Comparison of ENCODE assay signal across 23 cellular contexts in the genomic region with DNA sequence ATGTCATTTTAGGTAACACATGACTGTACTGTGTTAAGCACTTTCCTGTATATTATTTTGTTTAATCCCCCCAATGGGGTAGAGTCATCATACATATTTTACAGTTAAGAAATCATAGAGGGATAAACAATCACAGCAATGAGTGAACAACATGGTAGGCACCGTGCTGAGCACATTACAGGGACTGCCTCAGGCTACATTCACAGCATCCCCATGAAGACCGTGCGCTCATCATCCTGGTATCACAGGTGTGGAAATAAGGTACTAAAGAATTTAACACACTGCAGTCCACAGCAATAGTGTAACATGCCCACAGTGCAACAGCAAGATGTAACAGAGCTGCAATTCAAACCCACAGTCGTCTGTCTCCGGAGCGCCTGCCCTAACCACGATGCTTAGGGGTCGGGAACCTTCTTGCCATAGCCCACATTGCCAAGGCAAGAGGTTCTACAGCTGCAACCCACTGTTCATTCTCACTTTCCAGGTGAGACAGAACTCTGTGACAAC. TPM values are rescaled to one million over a fixed set of nuclear protein-coding genes. Genes with fewer than 3 reads are reported as not detected.
DNase-seq lines count a peak whose midpoint lies in the region; TF ChIP-seq lines count a peak whose summit lies in the region.
"Had no signal": no experiment of that assay in that cellular context is flagged by ENCODE, and none has a peak within 500 bp of the region (broad histone marks: within the 10 kb centered on the region; RNA-seq: fewer than 3 reads in every experiment).

No MANE protein-coding gene starts in this region.

- H4K8ac ChIP-seq in H9 (replicated peaks; ENCODE audit: insufficient read length, low read depth, low read length) (no peak overlapping the region), trophoblast cell (ENCODE audit: low read depth, low read length) (no peak overlapping the region)

- H4K20me1 ChIP-seq in H9 (ENCODE audit: control insufficient read depth, insufficient read depth, insufficient read length), result no peaks in the 10 kb centered on the region

- no peak for DNase-seq in H9
- peak; percentile 5 for DNase-seq in endodermal cell
- peak; percentile 90 to 94 for DNase-seq in trophoblast cell
- DNase-seq in inferior parietal cortex (ENCODE audit: extremely low spot score), result no peak
- no peak for DNase-seq in ascending aorta (ENCODE audit: low spot score in 2 of 2)
- no peak for DNase-seq in NCI-H1417 treated with DMSO at 0.1 percent for 48 hours (lab: John Stamatoyannopoulos, UW)
- no peak for DNase-seq in colonic mucosa
- DNase-seq: 8988T; ACHN; AML-193; BE2C; CD4-positive, alpha-beta T cell; CD8-positive, alpha-beta memory T cell; DMS 273 treated with DMSO at 0.1 percent for 48 hours; DMS79; EL; GDM1; GOT3; HCEC 1CT had no signal

- no peak overlapping the region for H2BK20ac ChIP-seq in H9 (ENCODE audit: low read depth, low read length, poor library complexity, severe bottlenecking)

- H2BK5ac ChIP-seq in H9 (ENCODE audit: insufficient read length, low read length) (no peak overlapping the region), trophoblast cell (ENCODE audit: low read depth, low read length, poor library complexity) (no peak overlapping the region)

- H3K36me3 ChIP-seq in endodermal cell (ENCODE audit: control insufficient read depth, insufficient read depth, low read length), result no peaks in the 10 kb centered on the region
- peaks cover 6 to 12% of the 10 kb centered on the region in 2 experiments for H3K36me3 ChIP-seq in trophoblast cell (ENCODE audit: control insufficient read depth in 1 of 2, insufficient read depth in 2 of 2, low read length in 2 of 2)
- H3K36me3 ChIP-seq in ascending aorta, result no peaks in the 10 kb centered on the region
- no peaks in the 10 kb centered on the region for H3K36me3 ChIP-seq in colonic mucosa
- H3K36me3 ChIP-seq: BE2C; BLaER1 treated with 17β-estradiol and CSF1 and Interleukin-3, amounts not matched to agents 10 nM and 100 nM had no signal

- TF ChIP-seq CTCF in H9 (conservative IDR thresholded peaks at IDR 0.05) (no peak), endodermal cell (conservative IDR thresholded peaks at IDR 0.05) (no peak), ascending aorta (IDR thresholded peaks at IDR 0.05) (no peak), colonic mucosa (IDR thresholded peaks at IDR 0.05) (no peak)

- H2BK120ac ChIP-seq in H9 (ENCODE audit: low read depth, low read length, poor library complexity, severe bottlenecking) (no peak overlapping the region), trophoblast cell (ENCODE audit: insufficient read depth, low read length, poor library complexity) (no peak overlapping the region)

- H3K4me1 Mint-ChIP-seq in H9, result peaks cover 5 to 6% of the 10 kb centered on the region in 2 experiments
- H3K4me1 Mint-ChIP-seq in endodermal cell, result peaks cover 6% of the 10 kb centered on the region
- H3K4me1 Mint-ChIP-seq: CD14-positive monocyte; CD8-positive, alpha-beta memory T cell had no signal

- H3K27me3 ChIP-seq in H9 (ENCODE audit: insufficient read depth, low read length), result peaks cover 10% of the 10 kb centered on the region; the same call in 1 of the 2 replicates
- peaks cover 46% of the 10 kb centered on the region for H3K27me3 ChIP-seq in endodermal cell (ENCODE audit: control insufficient read depth, insufficient read depth, low read length, poor library complexity, severe bottlenecking)
- H3K27me3 ChIP-seq in trophoblast cell (ENCODE audit: insufficient read depth, low read length), result no peaks in the 10 kb centered on the region
- H3K27me3 ChIP-seq in ascending aorta, result no peaks in the 10 kb centered on the region
- H3K27me3 ChIP-seq in colonic mucosa, result peaks cover 7% of the 10 kb centered on the region
- H3K27me3 ChIP-seq: BE2C had no signal

- H4K5ac ChIP-seq in H9 (ENCODE audit: insufficient read length, low read depth, low read length), result no peak overlapping the region

- intact Hi-C loops in ascending aorta (cut with DNase I) (no loop called here), colonic mucosa (cut with DNase I) (no loop called here)

- H3K4me2 ChIP-seq in H9 (ENCODE audit: insufficient read depth, insufficient read length, low read length), result no peak overlapping the region
- H3K4me2 ChIP-seq in trophoblast cell (ENCODE audit: low read length), result no peak overlapping the region
- H3K4me2 ChIP-seq: A549; BLaER1 treated with 17β-estradiol and CSF1 and Interleukin-3, amounts not matched to agents 10 nM and 100 nM had no signal

- H4K12ac ChIP-seq in trophoblast cell (ENCODE audit: low read depth, low read length), result no peak overlapping the region

- H3T11ph ChIP-seq in H9 (ENCODE audit: low read length), result no peak overlapping the region

- H3K36me3 Mint-ChIP-seq in H9 (ENCODE audit: insufficient read depth in 1 of 3, low read depth in 3 of 3) (no peaks in the 10 kb centered on the region), endodermal cell (ENCODE audit: low read depth) (no peaks in the 10 kb centered on the region)
- H3K36me3 Mint-ChIP-seq: CD14-positive monocyte; CD8-positive, alpha-beta memory T cell had no signal

- H3K14ac ChIP-seq in H9 (ENCODE audit: insufficient read depth, low read length), result no peak overlapping the region; the same call in 1 of the 2 replicates
- no peak overlapping the region for H3K14ac ChIP-seq in trophoblast cell (ENCODE audit: low read length)

- no peaks in the 10 kb centered on the region for H3K79me1 ChIP-seq in H9 (ENCODE audit: insufficient read depth, low read depth, low read length, poor library complexity, severe bottlenecking)
- peaks cover 1% of the 10 kb centered on the region for H3K79me1 ChIP-seq in trophoblast cell (ENCODE audit: low read length)

- H2BK15ac ChIP-seq in H9 (ENCODE audit: low read depth, low read length), result no peak overlapping the region

- H3K23me2 ChIP-seq in H9 (ENCODE audit: insufficient read length, low read depth, low read length, poor library complexity, severe bottlenecking), result no peaks in the 10 kb centered on the region

- H2AFZ ChIP-seq in H9 (ENCODE audit: low read length), result no peak overlapping the region
- H2AFZ ChIP-seq in trophoblast cell (ENCODE audit: insufficient read depth, low read length, poor library complexity), result no peak overlapping the region

- H3K9me3 Mint-ChIP-seq in H9 (no peaks in the 10 kb centered on the region), endodermal cell (no peaks in the 10 kb centered on the region)
- H3K9me3 Mint-ChIP-seq: CD14-positive monocyte; CD4-positive, alpha-beta T cell had no signal

- H2BK12ac ChIP-seq in H9 (ENCODE audit: insufficient read length, low read depth, low read length), result no peak overlapping the region
- no peak overlapping the region for H2BK12ac ChIP-seq in trophoblast cell (ENCODE audit: low read length)

- H4K91ac ChIP-seq in H9 (ENCODE audit: insufficient read length, low read depth, low read length) (no peak overlapping the region), trophoblast cell (ENCODE audit: low read depth, low read length) (no peak overlapping the region)

- H3K27ac Mint-ChIP-seq in H9 (no peak overlapping the region), endodermal cell (no peak overlapping the region)
- H3K27ac Mint-ChIP-seq: CD14-positive monocyte; CD4-positive, alpha-beta T cell; CD8-positive, alpha-beta memory T cell had no signal

- H3K27me3 Mint-ChIP-seq in H9 (ENCODE audit: low read depth), result peaks cover 57% of the 10 kb centered on the region
- H3K27me3 Mint-ChIP-seq in endodermal cell (ENCODE audit: insufficient read depth), result peaks cover 37% of the 10 kb centered on the region

- H3K4ac ChIP-seq in H9 (ENCODE audit: low read depth, low read length) (no peak overlapping the region), trophoblast cell (ENCODE audit: low read depth, low read length) (peak overlapping the region; percentile 40)

- H3K79me2 ChIP-seq in H9 (ENCODE audit: insufficient read depth, low read length), result no peaks in the 10 kb centered on the region
- peaks cover 3% of the 10 kb centered on the region for H3K79me2 ChIP-seq in trophoblast cell (ENCODE audit: control insufficient read depth, insufficient read depth, low read length, poor library complexity)

- WGBS in H9 (ENCODE audit: extremely low coverage, insufficient read length, low lambda C conversion rate), result no CpG with 5 or more reads among the region's 8 CpGs
- WGBS in endodermal cell (ENCODE audit: insufficient coverage in 1 of 2, insufficient read length in 1 of 2), 2 experiments, result 93 to 97% methylated on average over 6 to 8 of the region's 8 CpGs
- whole genome bisulfite sequencing in trophoblast cell (ENCODE audit: extremely low coverage, insufficient coverage, insufficient read length), result no CpG with 5 or more reads among the region's 8 CpGs

- H3K9me3 ChIP-seq in H9 (ENCODE audit: control insufficient read depth, low read depth, low read length) (no peaks in the 10 kb centered on the region), endodermal cell (ENCODE audit: control insufficient read depth, low read length) (no peaks in the 10 kb centered on the region), trophoblast cell (ENCODE audit: insufficient read depth, low read depth, low read length) (peaks cover 3% of the 10 kb centered on the region), ascending aorta (no peaks in the 10 kb centered on the region), colonic mucosa (no peaks in the 10 kb centered on the region)
- H3K9me3 ChIP-seq: A549, BE2C had no signal

- no peak overlapping the region for H3K56ac ChIP-seq in H9 (ENCODE audit: insufficient read length, low read depth, low read length)

- peak overlapping the region; percentile 19 for H3K18ac ChIP-seq in H9 (ENCODE audit: insufficient read length, low read depth, low read length)
- H3K18ac ChIP-seq in trophoblast cell (ENCODE audit: low read length), result no peak overlapping the region

- H2AK5ac ChIP-seq in H9 (ENCODE audit: insufficient read length, low read length) (no peak overlapping the region), trophoblast cell (ENCODE audit: low read length) (no peak overlapping the region)

- no peak overlapping the region for H3K4me3 ChIP-seq in endodermal cell (ENCODE audit: low read length)
- no peak overlapping the region for H3K4me3 ChIP-seq in trophoblast cell (ENCODE audit: low read depth, low read length)
- H3K4me3 ChIP-seq in ascending aorta, result no peak overlapping the region
- H3K4me3 ChIP-seq in colonic mucosa, result no peak overlapping the region
- H3K4me3 ChIP-seq: A549; BLaER1 treated with 17β-estradiol and CSF1 and Interleukin-3, amounts not matched to agents 10 nM and 100 nM; GM12878 had no signal

- no peak overlapping the region for H3K27ac ChIP-seq in H9 (ENCODE audit: insufficient read length, low read depth, low read length)
- H3K27ac ChIP-seq in endodermal cell (ENCODE audit: low read depth, low read length), result no peak overlapping the region
- H3K27ac ChIP-seq in trophoblast cell (ENCODE audit: low read depth, low read length), result no peak overlapping the region
- no peak overlapping the region for H3K27ac ChIP-seq in ascending aorta
- no peak overlapping the region for H3K27ac ChIP-seq in colonic mucosa
- H3K27ac ChIP-seq: A549; BLaER1 treated with 17β-estradiol and CSF1 and Interleukin-3, amounts not matched to agents 10 nM and 100 nM had no signal

- H3K23ac ChIP-seq in H9 (ENCODE audit: insufficient read length, low read depth, low read length) (no peak overlapping the region), trophoblast cell (ENCODE audit: low read length) (no peak overlapping the region)

- H3K4me3 Mint-ChIP-seq in H9, result no peak overlapping the region
- H3K4me3 Mint-ChIP-seq in endodermal cell, result no peak overlapping the region
- H3K4me3 Mint-ChIP-seq: CD14-positive monocyte; CD4-positive, alpha-beta T cell had no signal

- H3K4me1 ChIP-seq in H9 (ENCODE audit: insufficient read depth, low read length) (no peaks in the 10 kb centered on the region), endodermal cell (ENCODE audit: control insufficient read depth, insufficient read depth, low read length) (no peaks in the 10 kb centered on the region), trophoblast cell (ENCODE audit: control insufficient read depth in 1 of 2, insufficient read depth in 2 of 2, low read length in 2 of 2) (peaks cover 13 to 18% of the 10 kb centered on the region in 2 experiments), ascending aorta (peaks cover 0 to 12% of the 10 kb centered on the region in 2 donors), colonic mucosa (no peaks in the 10 kb centered on the region)
- H3K4me1 ChIP-seq: BLaER1 treated with 17β-estradiol and CSF1 and Interleukin-3, amounts not matched to agents 10 nM and 100 nM had no signal

- H3K9ac ChIP-seq in H9 (ENCODE audit: extremely low read depth, insufficient read length, low read length), result no peak overlapping the region
- H3K9ac ChIP-seq in endodermal cell (ENCODE audit: extremely low read depth, low read length, poor library complexity, severe bottlenecking), result no peak overlapping the region
- H3K9ac ChIP-seq in trophoblast cell (ENCODE audit: low read length), result no peak overlapping the region
- H3K9ac ChIP-seq in colonic mucosa (ENCODE audit: low read depth in 2 of 2, low read length in 2 of 2), result no peak overlapping the region
- H3K9ac ChIP-seq: BLaER1 treated with 17β-estradiol and CSF1 and Interleukin-3, amounts not matched to agents 10 nM and 100 nM had no signal

RNA-seq across cellular contexts. Expression of gene SLIT3, which starts 5.6 kb away (rescaled TPM):
- total RNA-seq in H9 (2021), result 0.75 and 0.92 TPM in 2 replicates
- total RNA-seq in endodermal cell, result 1 to 10 TPM; 2.5 to 3.4 TPM
- polyA plus RNA-seq in endodermal cell (2013, experiment 1 of 2), result 12.4 TPM
- polyA plus RNA-seq in endodermal cell (2013, experiment 2 of 2), result 14.2 TPM
- polyA plus RNA-seq in trophoblast cell (2013), result 56.0 and 60.2 TPM in 2 replicates
- 128 TPM for total RNA-seq in ascending aorta
- 1 to 10 TPM; 3.4 to 7.6 TPM for total RNA-seq in colonic mucosa
- total RNA-seq: CD4-positive, alpha-beta T cell had no signal
- polyA plus RNA-seq: CD14-positive monocyte; CD8-positive, alpha-beta memory T cell; GM12878 had no signal

Comparison
In these comparisons a context has a peak if more than half of its experiments do, and no peak if none do; other contexts are left out.
1. DNase-seq: peak in endodermal cell (single experiment) and trophoblast cell (2 of 2); none in H9 (single experiment), inferior parietal cortex (single experiment), ascending aorta (0 of 2), NCI-H1417 treated with DMSO at 0.1 percent for 48 hours (single experiment) and colonic mucosa (single experiment).
2. RNA of gene SLIT3, which starts 5.6 kb away (total RNA-seq): 128 TPM in ascending aorta (single experiment); 3.4 to 7.6 TPM in colonic mucosa, 2.5 to 3.4 TPM in endodermal cell and 0.75 to 0.92 TPM in H9; every median in the first group is over 10 times any median in the second.